8 cellular contexts compared by ENCODE assay signal in genomic region chr3:146065573-146066006, GRCh38.
DNase-seq lines count a peak whose midpoint lies in the region; ATAC-seq and TF ChIP-seq lines count a peak whose summit lies in the region.

No MANE protein-coding gene starts in this region.

- H2AFZ ChIP-seq in mammary epithelial cell (ENCODE audit: low read depth, low read length), result no peak overlapping the region

- no peak for TF ChIP-seq POLR2A in GM18505 (IDR thresholded peaks at IDR 0.05; ENCODE audit: borderline replicate concordance, extremely low read depth, insufficient read depth, insufficient read length)

- TF ChIP-seq CTCF in GM12873 (IDR thresholded peaks at IDR 0.05; ENCODE audit: insufficient read depth, low read depth, low read length, missing control alignments) (peak; percentile 49), mammary epithelial cell (conservative IDR thresholded peaks at IDR 0.05 in 1 of 2, IDR thresholded peaks at IDR 0.05 in 1 of 2; ENCODE audit: extremely low read depth in 1 of 2, insufficient read depth in 1 of 2, low read depth in 1 of 2, low read length in 2 of 2) (peak; percentile 54 to 61), mesothelial cell of epicardium (IDR thresholded peaks at IDR 0.05; ENCODE audit: unreplicated experiment) (peak; percentile 95)

- no peaks in the 10 kb centered on the region for H3K27me3 Mint-ChIP-seq in mesothelial cell of epicardium (ENCODE audit: low read depth)

- peaks cover 9% of the 10 kb centered on the region for H3K36me3 Mint-ChIP-seq in mesothelial cell of epicardium

- BruUV-seq in mammary epithelial cell (replicated peaks; lab: Mats Ljungman, UMichigan), result no TSS peak

- DNase-seq in AML-193 (lab: John Stamatoyannopoulos, UW) (peak; percentile 46 to 53), NCI-H2171 treated with DMSO at 0.1 percent for 48 hours (lab: John Stamatoyannopoulos, UW) (peak; percentile 56), mammary epithelial cell (peak; percentile 24), mesothelial cell of epicardium (ENCODE audit: low spot score in 2 of 2, unreplicated experiment in 2 of 2) (no peak)

- in situ Hi-C loops in mammary epithelial cell (cut with MboI; ENCODE audit: low sequenced_read_pairs in 2 of 2), result loop anchor here (10.0 to 25.0 kb wide), 5 partner anchors 97 to 522 kb away; partner anchors contain the start of gene PLOD2 (in 1 of the 2)

- dilution Hi-C loops in mammary epithelial cell (cut with HindIII; ENCODE audit: low sequenced_read_pairs), result no loop called here

- no peak overlapping the region for H3K4me3 ChIP-seq in mammary epithelial cell (replicated peaks in 1 of 3; ENCODE audit: insufficient read depth in 1 of 3, low read depth in 2 of 3, low read length in 3 of 3)

- H3K9ac ChIP-seq in mammary epithelial cell (ENCODE audit: insufficient read depth, low read length), result no peak overlapping the region

- H3K4me1 ChIP-seq in mammary epithelial cell (ENCODE audit: insufficient read depth, low read length), result no peaks in the 10 kb centered on the region

- H3K27me3 ChIP-seq in mammary epithelial cell (ENCODE audit: insufficient read depth, low read length), result no peaks in the 10 kb centered on the region

- H3K4me1 Mint-ChIP-seq in mesothelial cell of epicardium, result peaks cover 13% of the 10 kb centered on the region

- CTCF ChIA-PET in mammary epithelial cell (lab: Charles Lee; ENCODE audit: low non-redundant PET), result interaction anchor here (0.6 to 1.6 kb wide), 7 partner anchors 94 to 262 kb away, joined by 3 to 11 read pairs (median 7); no protein-coding TSS in a partner anchor

- peaks cover 14% of the 10 kb centered on the region for H3K36me3 ChIP-seq in mammary epithelial cell (ENCODE audit: insufficient read depth, low read length)

- no peaks in the 10 kb centered on the region for H3K9me3 ChIP-seq in mammary epithelial cell (replicated peaks; ENCODE audit: insufficient read depth, low read length)

- 50% methylated on average over 2 of the region's 2 CpGs for WGBS in mammary epithelial cell (ENCODE audit: low coverage, missing lambda C conversion rate)

- intact Hi-C loops in mammary epithelial cell (cut with micrococcal nuclease), result loop anchor here (1.0 to 5.0 kb wide), 3 partner anchors 95 to 512 kb away; no protein-coding TSS in a partner anchor

- ATAC-seq in HG02610 (IDR thresholded peaks at IDR 0.05; ENCODE audit: unreplicated experiment) (no peak), GM18505 (IDR thresholded peaks at IDR 0.05; ENCODE audit: unreplicated experiment) (no peak), GM21786 (IDR thresholded peaks at IDR 0.05; ENCODE audit: unreplicated experiment) (no peak)

- H3K27ac Mint-ChIP-seq in mesothelial cell of epicardium, result no peak overlapping the region

- H3K4me3 Mint-ChIP-seq in mesothelial cell of epicardium, result no peak overlapping the region

- no peak overlapping the region for H3K27ac ChIP-seq in mammary epithelial cell (ENCODE audit: insufficient read depth, low read depth, low read length)

- no peaks in the 10 kb centered on the region for H3K79me2 ChIP-seq in mammary epithelial cell (ENCODE audit: insufficient read depth, low read length)

- no peaks in the 10 kb centered on the region for H3K9me3 Mint-ChIP-seq in mesothelial cell of epicardium

- no peaks in the 10 kb centered on the region for H4K20me1 ChIP-seq in mammary epithelial cell (ENCODE audit: insufficient read depth, low read length)

- no peak overlapping the region for H3K4me2 ChIP-seq in mammary epithelial cell (ENCODE audit: insufficient read depth, low read depth, low read length)

Comparison
In these comparisons a context has a peak if more than half of its experiments do, and no peak if none do; other contexts are left out.
1. DNase-seq: peak in AML-193 (2 of 2), NCI-H2171 treated with DMSO at 0.1 percent for 48 hours (single experiment) and mammary epithelial cell (single experiment); none in mesothelial cell of epicardium (0 of 2).
2. Peak in every context shown above with its lines, with median percentiles within 50 percentile points of each other: CTCF ChIP-seq.